Comparison of ENCODE assay signal across 18 cellular contexts in genomic region chr10:93266858-93267257, GRCh38.
DNase-seq lines count a peak whose midpoint lies in the region; ATAC-seq, FAIRE-seq and TF ChIP-seq lines count a peak whose summit lies in the region.
"Had no signal": no experiment of that assay in that cellular context is flagged by ENCODE, and none has a peak within 500 bp of the region (broad histone marks: within the 10 kb centered on the region; RNA-seq: fewer than 3 reads in every experiment).

No MANE protein-coding gene starts in this region.

- H2BK120ac ChIP-seq in mesendoderm (ENCODE audit: low read depth, low read length), result peak overlapping the region; percentile 100

- H3K79me2 ChIP-seq in mesendoderm (ENCODE audit: control insufficient read depth, insufficient read depth, low read length), result no peaks in the 10 kb centered on the region

- no peaks in the 10 kb centered on the region for H3K79me1 ChIP-seq in mesendoderm (ENCODE audit: low read length)

- no CpG with 5 or more reads among the region's 4 CpGs for WGBS in mesendoderm (ENCODE audit: extremely low coverage, insufficient coverage, low lambda C conversion rate)

- H4K8ac ChIP-seq in mesendoderm (ENCODE audit: low read depth, low read length), result no peak overlapping the region

- H3K23ac ChIP-seq in mesendoderm (ENCODE audit: low read length), result no peak overlapping the region

- H3K4ac ChIP-seq in mesendoderm (ENCODE audit: low read depth, low read length), result peak overlapping the region; percentile 95

- no peaks in the 10 kb centered on the region for H3K36me3 ChIP-seq in mesendoderm (ENCODE audit: control insufficient read depth, insufficient read depth, low read length)

- peak overlapping the region; percentile 94 for H3K18ac ChIP-seq in mesendoderm (ENCODE audit: low read length)

- peak overlapping the region in 1 of 4 donors; percentile 40 for H3K4me3 Mint-ChIP-seq in IgD-negative memory B cell
- no peak overlapping the region for H3K4me3 Mint-ChIP-seq in stimulated activated effector memory CD8-positive, alpha-beta T cell treated with anti-CD3 and anti-CD28 coated beads, Interleukin-12 subunit alpha, Interleukin-12 subunit beta, amount 100 ng/mL, for 72 hours

- H2BK5ac ChIP-seq in mesendoderm (ENCODE audit: low read length), result peak overlapping the region; percentile 18

- H4K5ac ChIP-seq in mesendoderm (ENCODE audit: low read length), result peak overlapping the region; percentile 66

- no peak overlapping the region for H3K9ac ChIP-seq in mesendoderm (ENCODE audit: low read length)

- in situ Hi-C loops in ACHN (cut with HindIII; ENCODE audit: low pct_ligation_motif_present, low pct_unique_long_range_greater_than_20kb, low sequenced_read_pairs), result no loop called here

- DNase-seq in GM12891 (ENCODE audit: insufficient read length, low spot score) (no peak), mesendoderm (no peak), ACHN (no peak)
- DNase-seq in effector CD4-positive, alpha-beta T cell, result no peak
- no peak for DNase-seq in stimulated activated effector memory CD8-positive, alpha-beta T cell treated with anti-CD3 and anti-CD28 coated beads, Interleukin-12 subunit alpha, Interleukin-12 subunit beta, amount 100 ng/mL, for 72 hours (ENCODE audit: low spot score in 2 of 2)
- DNase-seq: AML-193, Calu3, DMS53, HCEC 1CT, NCI-H1436 treated with DMSO at 0.1 percent for 48 hours, NCI-H2029 treated with DMSO at 0.1 percent for 48 hours, NCI-H2171 treated with DMSO at 0.1 percent for 48 hours, NCI-H446 treated with DMSO at 0.1 percent for 48 hours, OCI-M1, SHP77 treated with DMSO at 0.1 percent for 48 hours had no signal

- H3K4me1 ChIP-seq in mesendoderm (ENCODE audit: control insufficient read depth, low read depth, low read length), result peaks cover 9% of the 10 kb centered on the region

- peak overlapping the region; percentile 25 for H3K56ac ChIP-seq in mesendoderm (ENCODE audit: low read length)

- H3K4me1 Mint-ChIP-seq in IgD-negative memory B cell, result peaks cover 14 to 22% (median 19%) of the 10 kb centered on the region in 3 donors
- peaks cover 8% of the 10 kb centered on the region for H3K4me1 Mint-ChIP-seq in stimulated activated effector memory CD8-positive, alpha-beta T cell treated with anti-CD3 and anti-CD28 coated beads, Interleukin-12 subunit alpha, Interleukin-12 subunit beta, amount 100 ng/mL, for 72 hours

- H3K36me3 Mint-ChIP-seq in IgD-negative memory B cell, result peaks cover 5% of the 10 kb centered on the region
- no peaks in the 10 kb centered on the region for H3K36me3 Mint-ChIP-seq in stimulated activated effector memory CD8-positive, alpha-beta T cell treated with anti-CD3 and anti-CD28 coated beads, Interleukin-12 subunit alpha, Interleukin-12 subunit beta, amount 100 ng/mL, for 72 hours

- peak overlapping the region; percentile 66 for H3K27ac ChIP-seq in mesendoderm (ENCODE audit: low read depth, low read length)

- FAIRE-seq in GM12891 (lab: Jason Lieb, UNC), result peak; percentile 57

- no peak overlapping the region for H3K4me2 ChIP-seq in mesendoderm (ENCODE audit: low read length)

- H2AK5ac ChIP-seq in mesendoderm (ENCODE audit: low read length), result peak overlapping the region; percentile 3

- H3K27me3 ChIP-seq in mesendoderm (ENCODE audit: insufficient read depth, low read length, poor library complexity), result no peaks in the 10 kb centered on the region

- no peak for TF ChIP-seq POLR2A in GM12891 (IDR thresholded peaks at IDR 0.05; ENCODE audit: low read depth, low read length)

- peak overlapping the region in 2 of 3 donors; percentile 2 to 20 for H3K27ac Mint-ChIP-seq in IgD-negative memory B cell
- H3K27ac Mint-ChIP-seq in stimulated activated effector memory CD8-positive, alpha-beta T cell treated with anti-CD3 and anti-CD28 coated beads, Interleukin-12 subunit alpha, Interleukin-12 subunit beta, amount 100 ng/mL, for 72 hours, result no peak overlapping the region

- no peak overlapping the region for H2BK15ac ChIP-seq in mesendoderm (replicated peaks; ENCODE audit: low read depth)

- H3K9me3 Mint-ChIP-seq in IgD-negative memory B cell, result peaks cover 0 to 12% (median 0%) of the 10 kb centered on the region in 3 donors
- peaks cover 4% of the 10 kb centered on the region for H3K9me3 Mint-ChIP-seq in stimulated activated effector memory CD8-positive, alpha-beta T cell treated with anti-CD3 and anti-CD28 coated beads, Interleukin-12 subunit alpha, Interleukin-12 subunit beta, amount 100 ng/mL, for 72 hours

- no peak overlapping the region for H3K4me3 ChIP-seq in mesendoderm (ENCODE audit: low read length)

- no peaks in the 10 kb centered on the region for H3K27me3 Mint-ChIP-seq in IgD-negative memory B cell

- peak; percentile 12 for ATAC-seq in GM19035 (IDR thresholded peaks at IDR 0.05; ENCODE audit: unreplicated experiment)
- no peak for ATAC-seq in HG02981 (IDR thresholded peaks at IDR 0.05; ENCODE audit: unreplicated experiment)
- ATAC-seq in stimulated activated effector memory CD8-positive, alpha-beta T cell treated with anti-CD3 and anti-CD28 coated beads, Interleukin-12 subunit alpha, Interleukin-12 subunit beta, amount 100 ng/mL, for 72 hours, result no peak

TF ChIP-seq in GM12891, 5 proteins besides CTCF, POLR2A, EP300 and RAD21:
- TF ChIP-seq SPI1 (IDR thresholded peaks at IDR 0.05; ENCODE audit: low read depth, low read length) (no peak), PAX5 (IDR thresholded peaks at IDR 0.05; ENCODE audit: insufficient read depth, low read length, severe bottlenecking) (no peak), POLR2AphosphoS5 (IDR thresholded peaks at IDR 0.05; ENCODE audit: low read depth, low read length) (no peak), TAF1 (IDR thresholded peaks at IDR 0.05; ENCODE audit: low read depth, low read length) (no peak), POU2F2 (IDR thresholded peaks at IDR 0.05; ENCODE audit: low read depth, low read length) (no peak)
